In the genomic region with DNA sequence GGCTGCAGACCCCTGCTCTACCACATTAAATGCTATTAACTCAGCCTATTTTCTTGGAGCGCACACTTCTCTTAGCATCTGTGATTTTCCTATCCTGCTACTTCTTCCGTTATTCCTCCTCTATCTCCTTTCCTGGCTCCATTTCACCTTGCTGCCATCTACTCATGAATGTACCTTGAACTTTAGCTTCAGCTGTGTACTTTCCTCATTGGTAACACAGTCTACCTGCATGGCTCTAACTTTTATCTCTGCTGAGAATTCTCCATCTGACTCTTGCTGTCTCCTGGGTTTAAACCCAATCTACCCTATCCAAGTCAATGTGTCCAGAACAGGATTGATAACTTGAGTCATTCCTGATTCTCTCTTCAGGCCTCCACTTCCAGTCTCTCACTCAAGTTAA, we compare ENCODE assay signal across 25 cellular contexts.
DNase-seq lines count a peak whose midpoint lies in the region; ATAC-seq and TF ChIP-seq lines count a peak whose summit lies in the region.
"Had no signal": no experiment of that assay in that cellular context is flagged by ENCODE, and none has a peak within 500 bp of the region (broad histone marks: within the 10 kb centered on the region; RNA-seq: fewer than 3 reads in every experiment).

No MANE protein-coding gene starts in this region.

- H3K4me1 ChIP-seq in GM23338 (ENCODE audit: insufficient read depth) (no peaks in the 10 kb centered on the region), Loucy (ENCODE audit: insufficient read depth, low read length, poor library complexity, severe bottlenecking) (peaks cover 19% of the 10 kb centered on the region), mucosa of descending colon (ENCODE audit: low read depth) (peaks cover 4% of the 10 kb centered on the region), endodermal cell (ENCODE audit: control insufficient read depth, insufficient read depth, low read length) (no peaks in the 10 kb centered on the region)
- H3K4me1 ChIP-seq: A549; BE2C; BLaER1 treated with 17β-estradiol and CSF1 and Interleukin-3, amounts not matched to agents 10 nM and 100 nM had no signal

- H3K36me3 ChIP-seq in GM23338 (ENCODE audit: insufficient read depth), result no peaks in the 10 kb centered on the region
- no peaks in the 10 kb centered on the region for H3K36me3 ChIP-seq in Loucy (ENCODE audit: insufficient read depth, low read length)
- H3K36me3 ChIP-seq in mucosa of descending colon (ENCODE audit: low read depth), result no peaks in the 10 kb centered on the region
- H3K36me3 ChIP-seq in endodermal cell (ENCODE audit: control insufficient read depth, insufficient read depth, low read length), result no peaks in the 10 kb centered on the region
- H3K36me3 ChIP-seq: BE2C; BLaER1 treated with 17β-estradiol and CSF1 and Interleukin-3, amounts not matched to agents 10 nM and 100 nM had no signal

- H3K4me2 ChIP-seq in GM23338, result no peak overlapping the region
- peak overlapping the region; percentile 61 for H3K4me2 ChIP-seq in Loucy (ENCODE audit: low read depth, low read length, poor library complexity, severe bottlenecking)
- H3K4me2 ChIP-seq: A549; BLaER1 treated with 17β-estradiol and CSF1 and Interleukin-3, amounts not matched to agents 10 nM and 100 nM had no signal

- H3K27me3 Mint-ChIP-seq in GM23338 (ENCODE audit: insufficient read depth, low read depth, poor library complexity), result no peaks in the 10 kb centered on the region
- no peaks in the 10 kb centered on the region for H3K27me3 Mint-ChIP-seq in endodermal cell (ENCODE audit: insufficient read depth)

- WGBS in endodermal cell (ENCODE audit: insufficient coverage in 1 of 2, insufficient read length in 1 of 2), 2 experiments, result 94 to 100% methylated on average over 2 of the region's 2 CpGs

- no peaks in the 10 kb centered on the region for H4K20me1 ChIP-seq in GM23338 (replicated peaks; ENCODE audit: insufficient read depth)
- H4K20me1 ChIP-seq in Loucy (ENCODE audit: insufficient read depth, low read length, poor library complexity, severe bottlenecking), result no peaks in the 10 kb centered on the region
- H4K20me1 ChIP-seq: BLaER1 treated with 17β-estradiol and CSF1 and Interleukin-3, amounts not matched to agents 10 nM and 100 nM had no signal

- ATAC-seq in GM23338, result no peak
- peak; percentile 90 for ATAC-seq in left colon
- peak; percentile 86 for ATAC-seq in mucosa of descending colon
- no peak for ATAC-seq in GM21367 (IDR thresholded peaks at IDR 0.05; ENCODE audit: unreplicated experiment)
- ATAC-seq: A549, GM12878, HCT116 had no signal

- no peak overlapping the region for H3K9ac ChIP-seq in Loucy (ENCODE audit: low read depth, low read length, poor library complexity, severe bottlenecking)
- no peak overlapping the region for H3K9ac ChIP-seq in endodermal cell (ENCODE audit: extremely low read depth, low read length, poor library complexity, severe bottlenecking)
- H3K9ac ChIP-seq: BLaER1 treated with 17β-estradiol and CSF1 and Interleukin-3, amounts not matched to agents 10 nM and 100 nM; GM23248 had no signal

- no peaks in the 10 kb centered on the region for H3K36me3 Mint-ChIP-seq in GM23338 (ENCODE audit: low read depth)
- H3K36me3 Mint-ChIP-seq in endodermal cell (ENCODE audit: low read depth), result no peaks in the 10 kb centered on the region
- H3K36me3 Mint-ChIP-seq: CD14-positive monocyte had no signal

- H3K27ac ChIP-seq in GM23338 (ENCODE audit: low read depth) (no peak overlapping the region), endodermal cell (ENCODE audit: low read depth, low read length) (no peak overlapping the region)
- H3K27ac ChIP-seq: A549; BLaER1 treated with 17β-estradiol and CSF1 and Interleukin-3, amounts not matched to agents 10 nM and 100 nM; GM23248 had no signal

- H3K9me3 ChIP-seq in Loucy (ENCODE audit: insufficient read depth, low read depth, low read length), result no peaks in the 10 kb centered on the region
- no peaks in the 10 kb centered on the region for H3K9me3 ChIP-seq in mucosa of descending colon
- H3K9me3 ChIP-seq in endodermal cell (ENCODE audit: control insufficient read depth, low read length), result no peaks in the 10 kb centered on the region
- H3K9me3 ChIP-seq: A549, BE2C had no signal

- H3K27ac Mint-ChIP-seq in GM23338 (no peak overlapping the region), endodermal cell (no peak overlapping the region)
- H3K27ac Mint-ChIP-seq: CD14-positive monocyte; CD4-positive, alpha-beta T cell; CD8-positive, alpha-beta memory T cell; H9 had no signal

- no peak for TF ChIP-seq CTCF in GM23338 (conservative IDR thresholded peaks at IDR 0.05; ENCODE audit: low read depth in 2 of 2)
- no peak for TF ChIP-seq CTCF in Loucy (conservative IDR thresholded peaks at IDR 0.05; ENCODE audit: low read length)
- TF ChIP-seq CTCF in mucosa of descending colon (IDR thresholded peaks at IDR 0.05), result no peak
- no peak for TF ChIP-seq CTCF in endodermal cell (conservative IDR thresholded peaks at IDR 0.05)

- peaks cover 2% of the 10 kb centered on the region; the same call in 1 of the 3 replicates for H3K4me1 Mint-ChIP-seq in GM23338
- peaks cover 6% of the 10 kb centered on the region for H3K4me1 Mint-ChIP-seq in endodermal cell
- H3K4me1 Mint-ChIP-seq: CD8-positive, alpha-beta memory T cell had no signal

- no peaks in the 10 kb centered on the region for H3K27me3 ChIP-seq in GM23338 (ENCODE audit: insufficient read depth)
- no peaks in the 10 kb centered on the region for H3K27me3 ChIP-seq in Loucy (ENCODE audit: insufficient read depth, low read length, poor library complexity, severe bottlenecking)
- H3K27me3 ChIP-seq in endodermal cell (ENCODE audit: control insufficient read depth, insufficient read depth, low read length, poor library complexity, severe bottlenecking), result no peaks in the 10 kb centered on the region

- H3K9me2 ChIP-seq in GM23338 (ENCODE audit: insufficient read depth) (no peaks in the 10 kb centered on the region), Loucy (replicated peaks; ENCODE audit: low read depth, low read length) (no peaks in the 10 kb centered on the region)

- H3K4me3 ChIP-seq in GM23338 (no peak overlapping the region), Loucy (ENCODE audit: low read length, poor library complexity, severe bottlenecking) (no peak overlapping the region), mucosa of descending colon (no peak overlapping the region), endodermal cell (ENCODE audit: low read length) (no peak overlapping the region)
- H3K4me3 ChIP-seq: A549; BLaER1 treated with 17β-estradiol and CSF1 and Interleukin-3, amounts not matched to agents 10 nM and 100 nM; GM12878; GM23248 had no signal

- intact Hi-C loops in left colon (cut with DNase I, micrococcal nuclease) (no loop called here), mucosa of descending colon (cut with DNase I, micrococcal nuclease) (no loop called here)

- no peak for DNase-seq in GM23338 (ENCODE audit: low spot score)
- no peak for DNase-seq in left colon
- no peak for DNase-seq in mucosa of descending colon
- no peak for DNase-seq in NCI-H1436 treated with DMSO at 0.1 percent for 48 hours (lab: John Stamatoyannopoulos, UW)
- DNase-seq in endodermal cell, result no peak
- DNase-seq in NCI-H1092 (lab: John Stamatoyannopoulos, UW), result no peak
- DNase-seq: 8988T; ACHN; AML-193; BE2C; CD4-positive, alpha-beta T cell; CD8-positive, alpha-beta memory T cell; DMS 273 treated with DMSO at 0.1 percent for 48 hours; DMS79; EL; GDM1; GM23248; H9 had no signal

- H3F3A ChIP-seq in GM23338 (replicated peaks; ENCODE audit: low read depth) (no peaks in the 10 kb centered on the region), Loucy (ENCODE audit: low read depth) (no peaks in the 10 kb centered on the region)

- no peaks in the 10 kb centered on the region for H3K9me3 Mint-ChIP-seq in GM23338
- no peaks in the 10 kb centered on the region for H3K9me3 Mint-ChIP-seq in endodermal cell
- H3K9me3 Mint-ChIP-seq: CD4-positive, alpha-beta T cell; CD8-positive, alpha-beta memory T cell; H9 had no signal

- H2AFZ ChIP-seq in GM23338 (peak overlapping the region; percentile 67; the same call in 1 of the 2 replicates), Loucy (ENCODE audit: low read length) (peak overlapping the region; percentile 40; the same call in 1 of the 2 replicates)
- H2AFZ ChIP-seq: GM23248 had no signal

- no peaks in the 10 kb centered on the region for H3K79me2 ChIP-seq in GM23338 (replicated peaks; ENCODE audit: insufficient read depth)
- H3K79me2 ChIP-seq in Loucy (ENCODE audit: insufficient read depth, low read length), result no peaks in the 10 kb centered on the region

- H3K4me3 Mint-ChIP-seq in GM23338, result no peak overlapping the region
- no peak overlapping the region for H3K4me3 Mint-ChIP-seq in endodermal cell
- H3K4me3 Mint-ChIP-seq: CD14-positive monocyte; CD4-positive, alpha-beta T cell; CD8-positive, alpha-beta memory T cell; H9 had no signal

TF ChIP-seq in GM23338, 12 proteins besides CTCF, POLR2A, EP300 and RAD21 (continues in another document):
- TF ChIP-seq, protein P1, sequence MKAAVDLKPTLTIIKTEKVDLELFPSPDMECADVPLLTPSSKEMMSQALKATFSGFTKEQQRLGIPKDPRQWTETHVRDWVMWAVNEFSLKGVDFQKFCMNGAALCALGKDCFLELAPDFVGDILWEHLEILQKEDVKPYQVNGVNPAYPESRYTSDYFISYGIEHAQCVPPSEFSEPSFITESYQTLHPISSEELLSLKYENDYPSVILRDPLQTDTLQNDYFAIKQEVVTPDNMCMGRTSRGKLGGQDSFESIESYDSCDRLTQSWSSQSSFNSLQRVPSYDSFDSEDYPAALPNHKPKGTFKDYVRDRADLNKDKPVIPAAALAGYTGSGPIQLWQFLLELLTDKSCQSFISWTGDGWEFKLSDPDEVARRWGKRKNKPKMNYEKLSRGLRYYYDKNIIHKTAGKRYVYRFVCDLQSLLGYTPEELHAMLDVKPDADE (IDR thresholded peaks at IDR 0.05), result no peak

Comparison
In these comparisons a context has a peak if more than half of its experiments do, and no peak if none do; other contexts are left out.
1. ATAC-seq: peak in left colon (single experiment) and mucosa of descending colon (single experiment); none in GM23338 (single experiment) and GM21367 (single experiment).